Comparison of ENCODE assay signal across 8 cellular contexts in genomic region chr4:18022572-18023039, GRCh38. TPM values are rescaled to one million over a fixed set of nuclear protein-coding genes. Genes with fewer than 3 reads are reported as not detected.
DNase-seq lines count a peak whose midpoint lies in the region; ATAC-seq and TF ChIP-seq lines count a peak whose summit lies in the region.

No MANE protein-coding gene starts in this region.

- no peaks in the 10 kb centered on the region for H3K36me3 Mint-ChIP-seq in brain

- H2AFZ ChIP-seq in mesenchymal stem cell (ENCODE audit: low read depth, low read length): peak overlapping the region; percentile 88

- H4K8ac ChIP-seq in mesenchymal stem cell (ENCODE audit: low read length): no peak overlapping the region

- peak overlapping the region; percentile 89 for H3K9ac ChIP-seq in mesenchymal stem cell (ENCODE audit: low read length)

- H2BK12ac ChIP-seq in mesenchymal stem cell (ENCODE audit: low read length in 2 of 2): no peak overlapping the region

- 0 to 1% methylated on average over 19 of the region's 19 CpGs for WGBS in heart right ventricle, 2 donors
- under 1% methylated on average over 14 of the region's 19 CpGs for WGBS in mesenchymal stem cell
- WGBS in urinary bladder: under 1% methylated on average over 19 of the region's 19 CpGs

- H3K4me1 Mint-ChIP-seq in brain: peaks cover 32% of the 10 kb centered on the region

- no peak overlapping the region for H2BK120ac ChIP-seq in mesenchymal stem cell (ENCODE audit: low read depth, low read length)

- peak overlapping the region; percentile 99 for H3K4me2 ChIP-seq in mesenchymal stem cell (ENCODE audit: low read length, poor library complexity, severe bottlenecking)

- H3K27me3 Mint-ChIP-seq in brain: peaks cover 35% of the 10 kb centered on the region

- H3K79me1 ChIP-seq in mesenchymal stem cell (replicated peaks; ENCODE audit: low read length, poor library complexity, severe bottlenecking): no peaks in the 10 kb centered on the region

- H3K27me3 ChIP-seq in heart right ventricle (no peaks in the 10 kb centered on the region), mesenchymal stem cell (ENCODE audit: control insufficient read depth in 1 of 2, insufficient read depth in 1 of 2, low read length in 2 of 2) (no peaks in the 10 kb centered on the region)

- ATAC-seq in heart right ventricle (peak in 1 of 8 donors; percentile 15), Right ventricle myocardium superior (ENCODE audit: poor library complexity) (no peak), HG03097 (IDR thresholded peaks at IDR 0.05; ENCODE audit: low FRiP score, unreplicated experiment) (no peak), HG03565 (IDR thresholded peaks at IDR 0.05; ENCODE audit: unreplicated experiment) (no peak)

- intact Hi-C loops in heart right ventricle (cut with DNase I): loop anchor here in 7 of 10 donors (1.0 to 10.0 kb wide), 6 partner anchors 198 to 218 kb away; partner anchors contain the start of genes DCAF16 (in 4 of the 7) and NCAPG (in 4 of the 7)
- intact Hi-C loops in Right ventricle myocardium superior (cut with DNase I): loop anchor here (5.0 kb wide), 1 partner anchor 210 kb away; the partner anchor contains the start of genes DCAF16 and NCAPG
- intact Hi-C loops in head of caudate nucleus (cut with DNase I): loop anchor here (5.0 to 10.0 kb wide), 2 partner anchors 408 to 445 kb away; partner anchors contain the start of genes LAP3 and MED28

- no peak overlapping the region for H3K18ac ChIP-seq in mesenchymal stem cell (ENCODE audit: low read depth in 1 of 2, low read length in 2 of 2)

- peak overlapping the region in 1 of 2 experiments; percentile 92 for H3K23ac ChIP-seq in mesenchymal stem cell (ENCODE audit: low read length in 2 of 2)

- H3K4me1 ChIP-seq in heart right ventricle (peaks cover 0 to 20% (median 14%) of the 10 kb centered on the region in 9 donors), mesenchymal stem cell (ENCODE audit: control insufficient read depth, insufficient read depth, low read depth, low read length) (no peaks in the 10 kb centered on the region), urinary bladder (ENCODE audit: insufficient read depth) (no peaks in the 10 kb centered on the region)

- no peak overlapping the region for H2BK5ac ChIP-seq in mesenchymal stem cell (ENCODE audit: low read depth, low read length, poor library complexity, severe bottlenecking)

- H3K4ac ChIP-seq in mesenchymal stem cell (ENCODE audit: low read depth in 1 of 2, low read length in 2 of 2): no peak overlapping the region

- peak overlapping the region; percentile 93 to 99 (median 94) for H3K4me3 Mint-ChIP-seq in brain

- no peak for TF ChIP-seq CTCF in heart right ventricle (IDR thresholded peaks at IDR 0.05)
- no peak for TF ChIP-seq CTCF in brain (conservative IDR thresholded peaks at IDR 0.05)

- H3K27ac ChIP-seq in heart right ventricle (peak overlapping the region in 9 of 10 donors; percentile 87 to 98 (median 95)), mesenchymal stem cell (ENCODE audit: low read length, poor library complexity, severe bottlenecking) (peak overlapping the region; percentile 77), urinary bladder (ENCODE audit: low read depth) (no peak overlapping the region)

- no peaks in the 10 kb centered on the region for H3K9me3 ChIP-seq in heart right ventricle
- no peaks in the 10 kb centered on the region for H3K9me3 ChIP-seq in mesenchymal stem cell (ENCODE audit: control insufficient read depth, low read length)

- peaks cover 0 to 3% (median 0%) of the 10 kb centered on the region in 5 experiments for H3K9me3 Mint-ChIP-seq in brain

- H3K36me3 ChIP-seq in heart right ventricle (no peaks in the 10 kb centered on the region), mesenchymal stem cell (ENCODE audit: control insufficient read depth in 1 of 2, insufficient read depth in 2 of 2, low read depth in 1 of 2, low read length in 2 of 2) (no peaks in the 10 kb centered on the region), urinary bladder (ENCODE audit: insufficient read depth) (no peaks in the 10 kb centered on the region)

- no peak overlapping the region for H2BK15ac ChIP-seq in mesenchymal stem cell (ENCODE audit: low read depth, poor library complexity, severe bottlenecking)

- H3K4me3 ChIP-seq in heart right ventricle (peak overlapping the region; percentile 74 to 98 (median 91)), mesenchymal stem cell (ENCODE audit: insufficient read depth in 1 of 2, low read depth in 1 of 2, low read length in 2 of 2) (peak overlapping the region; percentile 98), urinary bladder (ENCODE audit: low read depth, low read length) (peak overlapping the region; percentile 96)

- no peak overlapping the region for H3K14ac ChIP-seq in mesenchymal stem cell (ENCODE audit: low read length in 2 of 2)

- DNase-seq in heart right ventricle: no peak
- no peak for DNase-seq in Right ventricle myocardium superior
- no peak for DNase-seq in mesenchymal stem cell
- DNase-seq in head of caudate nucleus: no peak

- H2AK5ac ChIP-seq in mesenchymal stem cell (ENCODE audit: low read length, severe bottlenecking): no peak overlapping the region

- H3K27ac Mint-ChIP-seq in brain: peak overlapping the region; percentile 72 to 95 (median 91)

- H4K91ac ChIP-seq in mesenchymal stem cell (ENCODE audit: low read length): no peak overlapping the region

RNA-seq across cellular contexts. Expression of gene LCORL, which starts 1.1 kb away (rescaled TPM):
- total RNA-seq in heart right ventricle (10 to 100 TPM in 2 of 10 donors, 1 to 10 TPM in 8; 4.1 to 11.1 (median 7.2) TPM), Right ventricle myocardium superior (7.7 TPM), urinary bladder (46.5 TPM)
- polyA plus RNA-seq in heart right ventricle (1 to 10 TPM; 1.7 to 1.8 TPM), brain (ENCODE audit: insufficient read depth, low read depth, low replicate concordance) (11.1 TPM), urinary bladder (4.5 TPM)
- polyA plus RNA-seq in mesenchymal stem cell (2013, experiment 1 of 2): 7.4 TPM
- 7.2 TPM for polyA plus RNA-seq in mesenchymal stem cell (2013, experiment 2 of 2)
